13 cellular contexts compared by ENCODE assay signal in genomic region chr11:2445948-2446551, GRCh38. TPM values are rescaled to one million over a fixed set of nuclear protein-coding genes. Genes with fewer than 3 reads are reported as not detected.
DNase-seq lines count a peak whose midpoint lies in the region; ATAC-seq, FAIRE-seq and TF ChIP-seq lines count a peak whose summit lies in the region.
"Had no signal": no experiment of that assay in that cellular context is flagged by ENCODE, and none has a peak within 500 bp of the region (broad histone marks: within the 10 kb centered on the region; RNA-seq: fewer than 3 reads in every experiment).

No MANE protein-coding gene starts in this region.

- TF ChIP-seq RAD21 in H1 (IDR thresholded peaks at IDR 0.05 in 1 of 2, conservative IDR thresholded peaks at IDR 0.05 in 1 of 2; ENCODE audit: low read depth in 2 of 2, low read length in 2 of 2) = no peak

- H3K36me3 ChIP-seq in CD8-positive, alpha-beta T cell (ENCODE audit: insufficient read depth, low read length) = no peaks in the 10 kb centered on the region
- no peaks in the 10 kb centered on the region for H3K36me3 ChIP-seq in H1 (ENCODE audit: control insufficient read depth in 2 of 4, insufficient read depth in 4 of 4, low read length in 3 of 4)
- no peaks in the 10 kb centered on the region for H3K36me3 ChIP-seq in neuronal stem cell (replicated peaks in 1 of 2; ENCODE audit: control insufficient read depth in 2 of 2, insufficient read depth in 2 of 2, low read length in 2 of 2)
- H3K36me3 ChIP-seq: SJCRH30, uterus had no signal

- no peak for TF ChIP-seq EP300 in H1 (IDR thresholded peaks at IDR 0.05; ENCODE audit: borderline replicate concordance in 1 of 2, low read depth in 2 of 2, low read length in 2 of 2)

- peak overlapping the region; percentile 91 for H3K4me3 Mint-ChIP-seq in CD8-positive, alpha-beta T cell

- CTCF ChIA-PET in CD8-positive, alpha-beta T cell (lab: Charles Lee) = interaction anchor here (1.2 to 8.0 kb wide), 6 partner anchors 21 to 445 kb away, joined by 3 to 53 read pairs (median 4); no protein-coding TSS in a partner anchor
- CTCF ChIA-PET in H1 (lab: Charles Lee; ENCODE audit: partially characterized antibody) = interaction anchor here (0.7 to 1.5 kb wide), 6 partner anchors 19 to 290 kb away, joined by 3 to 5 read pairs (median 4); no protein-coding TSS in a partner anchor

- H3K27me3 ChIP-seq in CD8-positive, alpha-beta T cell (ENCODE audit: insufficient read depth, low read length) = no peaks in the 10 kb centered on the region
- H3K27me3 ChIP-seq in H1 (replicated peaks in 1 of 4; ENCODE audit: control insufficient read depth in 3 of 4, extremely low read depth in 1 of 4, insufficient read depth in 3 of 4, low read length in 3 of 4) (peaks cover 27 to 78% (median 61%) of the 10 kb centered on the region in 4 experiments), neuronal stem cell (ENCODE audit: control insufficient read depth in 3 of 3, insufficient read depth in 3 of 3, low read depth in 1 of 3, low read length in 3 of 3) (peaks cover 18 to 84% (median 48%) of the 10 kb centered on the region in 3 experiments)
- H3K27me3 ChIP-seq: SJCRH30, uterus had no signal

- no peak overlapping the region for H2AFZ ChIP-seq in H1 (ENCODE audit: low read length)
- no peak overlapping the region for H2AFZ ChIP-seq in neuronal stem cell (ENCODE audit: low read length)

- H3K79me1 ChIP-seq in H1 (ENCODE audit: low read depth, low read length) (no peaks in the 10 kb centered on the region), neuronal stem cell (ENCODE audit: low read depth, low read length) (no peaks in the 10 kb centered on the region)

- no peak overlapping the region for H3K4ac ChIP-seq in H1 (replicated peaks; ENCODE audit: insufficient read length, low read depth, low read length)
- no peak overlapping the region for H3K4ac ChIP-seq in neuronal stem cell (ENCODE audit: low read length)

- H3K27ac Mint-ChIP-seq in CD8-positive, alpha-beta T cell = no peak overlapping the region

- intact Hi-C loops in CD8-positive, alpha-beta T cell (cut with DNase I, micrococcal nuclease) = loop anchor here (1.0 to 2.0 kb wide), 4 partner anchors 21 to 439 kb away; partner anchors contain the start of gene CDKN1C (in 1 of the 2)

- no peak overlapping the region for H4K91ac ChIP-seq in H1 (replicated peaks; ENCODE audit: insufficient read length, low read length)
- no peak overlapping the region for H4K91ac ChIP-seq in neuronal stem cell (ENCODE audit: low read depth, low read length, poor library complexity)

- no peaks in the 10 kb centered on the region for H3K79me2 ChIP-seq in H1 (ENCODE audit: control insufficient read depth in 1 of 2, insufficient read depth in 2 of 2, low read length in 2 of 2)

- H3K4me1 ChIP-seq in CD8-positive, alpha-beta T cell (ENCODE audit: insufficient read depth, low read length) = peaks cover 51% of the 10 kb centered on the region
- peaks cover 0 to 3% (median 3%) of the 10 kb centered on the region in 4 experiments; a peak in 2 of 7 replicates for H3K4me1 ChIP-seq in H1 (replicated peaks in 1 of 4; ENCODE audit: control insufficient read depth in 3 of 4, insufficient read depth in 4 of 4, low read length in 3 of 4)
- H3K4me1 ChIP-seq in neuronal stem cell (ENCODE audit: control insufficient read depth in 2 of 2, insufficient read depth in 1 of 2, low read depth in 1 of 2, low read length in 2 of 2) = peaks cover 0 to 2% of the 10 kb centered on the region in 2 donors
- H3K4me1 ChIP-seq: SJCRH30, uterus had no signal

- H2BK20ac ChIP-seq in H1 (ENCODE audit: low read length) = no peak overlapping the region

- no peak overlapping the region for H3K56ac ChIP-seq in H1 (replicated peaks; ENCODE audit: insufficient read length, low read depth, low read length)

- H4K20me1 ChIP-seq in H1 (replicated peaks in 1 of 2; ENCODE audit: control insufficient read depth in 1 of 2, insufficient read depth in 2 of 2, low read length in 2 of 2) = peaks cover 2 to 3% of the 10 kb centered on the region in 2 experiments

- H2BK5ac ChIP-seq in H1 (ENCODE audit: low read depth, low read length) (no peak overlapping the region), neuronal stem cell (ENCODE audit: low read length) (no peak overlapping the region)

- peaks cover 41% of the 10 kb centered on the region for H3K4me1 Mint-ChIP-seq in CD8-positive, alpha-beta T cell (ENCODE audit: low read depth)

- no peak overlapping the region for H3K14ac ChIP-seq in H1 (ENCODE audit: insufficient read length)
- H3K14ac ChIP-seq in neuronal stem cell (ENCODE audit: low read length) = peak overlapping the region; percentile 17

- no peaks in the 10 kb centered on the region for H3K9me3 ChIP-seq in CD8-positive, alpha-beta T cell (ENCODE audit: low read length)
- H3K9me3 ChIP-seq in H1 (ENCODE audit: insufficient read depth in 2 of 2, low read depth in 1 of 2, low read length in 1 of 2) (no peaks in the 10 kb centered on the region), neuronal stem cell (replicated peaks in 1 of 2; ENCODE audit: control insufficient read depth in 2 of 2, insufficient read depth in 1 of 2, low read depth in 1 of 2, low read length in 2 of 2) (peaks cover 3 to 10% of the 10 kb centered on the region in 2 donors)
- H3K9me3 ChIP-seq: uterus had no signal

- H3K4me3 ChIP-seq in CD8-positive, alpha-beta T cell (ENCODE audit: low read depth, low read length) = peak overlapping the region; percentile 53
- H3K4me3 ChIP-seq in H1 (ENCODE audit: extremely low read depth in 1 of 4, insufficient read depth in 2 of 4, low read depth in 3 of 4, low read length in 4 of 4) (peak overlapping the region in 2 of 4 experiments; percentile 59 to 62; a peak in 3 of 8 replicates), neuronal stem cell (ENCODE audit: low read length in 2 of 2) (no peak overlapping the region)
- H3K4me3 ChIP-seq: SJCRH30, uterus had no signal

- H2BK120ac ChIP-seq in H1 (replicated peaks; ENCODE audit: low read depth, low read length) (no peak overlapping the region), neuronal stem cell (ENCODE audit: low read depth, low read length) (no peak overlapping the region)

- H2AK5ac ChIP-seq in H1 (ENCODE audit: low read depth, low read length) (no peak overlapping the region), neuronal stem cell (ENCODE audit: low read depth, low read length) (peak overlapping the region; percentile 65)

- TF ChIP-seq CTCF in CD8-positive, alpha-beta T cell (IDR thresholded peaks at IDR 0.05) = no peak
- no peak for TF ChIP-seq CTCF in H1 (IDR thresholded peaks at IDR 0.05; ENCODE audit: control extremely low read depth in 1 of 3, insufficient read depth in 1 of 3, low read depth in 1 of 3, low read length in 3 of 3)

- no peak overlapping the region for H3K9ac ChIP-seq in H1 (replicated peaks in 1 of 4; ENCODE audit: extremely low read depth in 1 of 4, low read depth in 3 of 4, low read length in 3 of 4)
- no peak overlapping the region for H3K9ac ChIP-seq in neuronal stem cell (ENCODE audit: low read depth, low read length, poor library complexity)

- peaks cover 3% of the 10 kb centered on the region for H3K36me3 Mint-ChIP-seq in CD8-positive, alpha-beta T cell

- no peak overlapping the region for H4K5ac ChIP-seq in H1 (ENCODE audit: insufficient read length, low read depth, low read length)

- no peak for DNase-seq in CD8-positive, alpha-beta T cell
- DNase-seq in NCI-H526 treated with DMSO at 0.1 percent for 48 hours (lab: John Stamatoyannopoulos, UW) (peak; percentile 25), H1 (ENCODE audit: low read depth in 1 of 2, low spot score in 2 of 2) (no peak), neuronal stem cell (ENCODE audit: low spot score) (no peak)
- DNase-seq: activated gamma-delta T cell, DND-41, SJCRH30, uterus had no signal

- POLR2A ChIA-PET in CD8-positive, alpha-beta T cell (lab: Charles Lee) = interaction anchor here (1.5 to 2.0 kb wide), 2 partner anchors 18 to 543 kb away, joined by 3 to 5 read pairs; no protein-coding TSS in a partner anchor
- POLR2A ChIA-PET in H1 (lab: Charles Lee; ENCODE audit: partially characterized antibody) = no interaction called here

- peaks cover 7% of the 10 kb centered on the region; the same call in 1 of the 2 replicates for H3K23me2 ChIP-seq in H1 (ENCODE audit: low read depth, low read length)

- H3K27me3 Mint-ChIP-seq in CD8-positive, alpha-beta T cell (ENCODE audit: low read depth) = no peaks in the 10 kb centered on the region

- H3K18ac ChIP-seq in H1 (ENCODE audit: extremely low read depth, low read length) (no peak overlapping the region), neuronal stem cell (ENCODE audit: low read length) (peak overlapping the region; percentile 72)

- H3K4me2 ChIP-seq in H1 (ENCODE audit: insufficient read depth in 1 of 2, low read depth in 2 of 2, low read length in 2 of 2) (peak overlapping the region; percentile 87 to 91), neuronal stem cell (ENCODE audit: insufficient read depth, low read length, poor library complexity, severe bottlenecking) (no peak overlapping the region)

- no peak overlapping the region for H4K8ac ChIP-seq in H1 (ENCODE audit: extremely low read depth, insufficient read depth, low read length)
- H4K8ac ChIP-seq in neuronal stem cell (ENCODE audit: low read depth, low read length) = no peak overlapping the region

- H3K27ac ChIP-seq in CD8-positive, alpha-beta T cell (ENCODE audit: low read depth, low read length) = peak overlapping the region; percentile 35
- no peak overlapping the region for H3K27ac ChIP-seq in H1 (ENCODE audit: low read depth, low read length)
- H3K27ac ChIP-seq in neuronal stem cell (replicated peaks; ENCODE audit: low read length) = no peak overlapping the region
- H3K27ac ChIP-seq: SJCRH30, uterus had no signal

- H3K9me3 Mint-ChIP-seq in CD8-positive, alpha-beta T cell = no peaks in the 10 kb centered on the region

- no peak overlapping the region for H2BK12ac ChIP-seq in H1 (ENCODE audit: low read depth, low read length)
- H2BK12ac ChIP-seq in neuronal stem cell (ENCODE audit: low read length) = no peak overlapping the region

- no peak for ATAC-seq in CD8-positive, alpha-beta T cell
- no peak for ATAC-seq in HG03025 (IDR thresholded peaks at IDR 0.05; ENCODE audit: low FRiP score, unreplicated experiment)
- no peak for ATAC-seq in HG03439 (IDR thresholded peaks at IDR 0.05; ENCODE audit: unreplicated experiment)
- ATAC-seq in HG03378 (IDR thresholded peaks at IDR 0.05; ENCODE audit: unreplicated experiment) = no peak
- ATAC-seq in HG03280 (IDR thresholded peaks at IDR 0.05; ENCODE audit: unreplicated experiment) = no peak

- H3K23ac ChIP-seq in H1 (ENCODE audit: insufficient read length) (no peak overlapping the region), neuronal stem cell (ENCODE audit: low read depth, low read length, poor library complexity) (no peak overlapping the region)

- WGBS in H1 (ENCODE audit: extremely low coverage in 1 of 2, insufficient coverage in 1 of 2, insufficient read length in 1 of 2, insufficient replicate concordance in 2 of 2, low coverage in 1 of 2, low lambda C conversion rate in 2 of 2, missing lambda C conversion rate in 1 of 2), 2 experiments = 76% methylated on average over 16 of the region's 16 CpGs; no CpG with 5 or more reads in 1 of the 2 experiments
- no CpG with 5 or more reads among the region's 16 CpGs for WGBS in neuronal stem cell (ENCODE audit: extremely low coverage in 2 of 2, insufficient read length in 2 of 2, insufficient replicate concordance in 1 of 2), 2 donors

- FAIRE-seq in H1 (lab: Jason Lieb, UNC) = no peak

- H2BK15ac ChIP-seq in H1 (ENCODE audit: low read length) = no peak overlapping the region
- peak overlapping the region; percentile 93 for H2BK15ac ChIP-seq in neuronal stem cell (ENCODE audit: low read length)

- no peak for TF ChIP-seq POLR2A in H1 (IDR thresholded peaks at IDR 0.05; ENCODE audit: control extremely low read depth in 1 of 2, low read depth in 2 of 2, low read length in 2 of 2)

RNA-seq across cellular contexts. Expression of gene KCNQ1, which starts 1.2 kb away (rescaled TPM):
- total RNA-seq in CD8-positive, alpha-beta T cell = 10 to 100 TPM; 24.9 to 25.7 TPM
- total RNA-seq in H1 (2021; fragmentation: NEBNext Ultra II Directional; extraction: Animal tissue kit (Norgen Biotek cat#: 25700)) = 2.0 and 2.4 TPM in 2 replicates
- 1.9 and 2.4 TPM in 2 replicates for polyA plus RNA-seq in H1 (2011; rRNA removed)
- polyA plus RNA-seq in H1 (2011; cell fraction: cytosol; rRNA removed) = 1.4 TPM
- 2.3 TPM for polyA plus RNA-seq in H1 (2011; cell fraction: nucleus; rRNA removed)
- polyA plus RNA-seq in H1 (2012, experiment 1 of 2) = 1.4 to 2.5 TPM (median 2.0 TPM) in 4 replicates
- polyA plus RNA-seq in H1 (2012, experiment 2 of 2) = 2.2 TPM
- polyA plus RNA-seq in H1 (2013, experiment 1 of 2) = 2.0 TPM
- 2.0 TPM for polyA plus RNA-seq in H1 (2013, experiment 2 of 2)
- 1.3 and 2.8 TPM in 2 replicates for polyA minus RNA-seq in H1 (2011; rRNA and poly(A)+ RNA removed)
- polyA minus RNA-seq in H1 (2011; cell fraction: cytosol; rRNA and poly(A)+ RNA removed) = 1.8 TPM
- 6.1 TPM for polyA minus RNA-seq in H1 (2011; cell fraction: nucleus; rRNA and poly(A)+ RNA removed)
- polyA plus RNA-seq in neuronal stem cell (2013, experiment 1 of 2) = 1.2 TPM
- 1.1 TPM for polyA plus RNA-seq in neuronal stem cell (2013, experiment 2 of 2)
- total RNA-seq: SJCRH30 had no signal

RNA-seq across cellular contexts. Expression of gene TRPM5, which starts 1.7 kb away (rescaled TPM):
- total RNA-seq in CD8-positive, alpha-beta T cell = under 1 TPM; 0.60 to 0.64 TPM
- 0.11 TPM in 1 of 2 replicates, not detected in the other for total RNA-seq in H1 (2021; fragmentation: NEBNext Ultra II Directional; extraction: Animal tissue kit (Norgen Biotek cat#: 25700))
- 0.02 and 0.05 TPM in 2 replicates for polyA plus RNA-seq in H1 (2011; rRNA removed)
- 0.04 TPM for polyA plus RNA-seq in H1 (2011; cell fraction: cytosol; rRNA removed)
- 0.24 TPM for polyA plus RNA-seq in H1 (2011; cell fraction: nucleus; rRNA removed)
- 0.04 TPM in 1 of 4 replicates, not detected in the others for polyA plus RNA-seq in H1 (2012, experiment 1 of 2)
- not detected for polyA plus RNA-seq in H1 (2012, experiment 2 of 2)
- polyA plus RNA-seq in H1 (2013, experiment 1 of 2) = 0.02 TPM
- polyA plus RNA-seq in H1 (2013, experiment 2 of 2) = 0.02 TPM
- not detected in 2 replicates for polyA minus RNA-seq in H1 (2011; rRNA and poly(A)+ RNA removed)
- not detected for polyA minus RNA-seq in H1 (2011; cell fraction: cytosol; rRNA and poly(A)+ RNA removed)
- not detected for polyA minus RNA-seq in H1 (2011; cell fraction: nucleus; rRNA and poly(A)+ RNA removed)
- polyA plus RNA-seq in neuronal stem cell (2013, experiment 1 of 2) = 0.01 TPM
- polyA plus RNA-seq in neuronal stem cell (2013, experiment 2 of 2) = 0.01 TPM
- total RNA-seq: kidney epithelial cell, SJCRH30 had no signal

RNA-seq across cellular contexts. Expression of gene TSSC4, which starts 45.5 kb away (rescaled TPM):
- 10 to 100 TPM; 48.8 to 49.5 TPM for total RNA-seq in CD8-positive, alpha-beta T cell
- 39.3 and 44.3 TPM in 2 replicates for total RNA-seq in H1 (2021; fragmentation: NEBNext Ultra II Directional; extraction: Animal tissue kit (Norgen Biotek cat#: 25700))
- polyA plus RNA-seq in H1 (2011; rRNA removed) = 34.0 and 49.6 TPM in 2 replicates
- polyA plus RNA-seq in H1 (2011; cell fraction: cytosol; rRNA removed) = 36.2 TPM
- polyA plus RNA-seq in H1 (2011; cell fraction: nucleus; rRNA removed) = 40.4 TPM
- polyA plus RNA-seq in H1 (2012, experiment 1 of 2) = 25.9 to 42.8 TPM (median 40.6 TPM) in 4 replicates
- 24.6 TPM for polyA plus RNA-seq in H1 (2012, experiment 2 of 2)
- polyA plus RNA-seq in H1 (2013, experiment 1 of 2) = 53.6 TPM
- polyA plus RNA-seq in H1 (2013, experiment 2 of 2) = 49.6 TPM
- polyA minus RNA-seq in H1 (2011; rRNA and poly(A)+ RNA removed) = 16.0 and 16.2 TPM in 2 replicates
- polyA minus RNA-seq in H1 (2011; cell fraction: cytosol; rRNA and poly(A)+ RNA removed) = 19.6 TPM
- 38.7 TPM for polyA minus RNA-seq in H1 (2011; cell fraction: nucleus; rRNA and poly(A)+ RNA removed)
- polyA plus RNA-seq in neuronal stem cell (2013, experiment 1 of 2) = 50.8 TPM
- 54.1 TPM for polyA plus RNA-seq in neuronal stem cell (2013, experiment 2 of 2)
